In the genomic region with DNA sequence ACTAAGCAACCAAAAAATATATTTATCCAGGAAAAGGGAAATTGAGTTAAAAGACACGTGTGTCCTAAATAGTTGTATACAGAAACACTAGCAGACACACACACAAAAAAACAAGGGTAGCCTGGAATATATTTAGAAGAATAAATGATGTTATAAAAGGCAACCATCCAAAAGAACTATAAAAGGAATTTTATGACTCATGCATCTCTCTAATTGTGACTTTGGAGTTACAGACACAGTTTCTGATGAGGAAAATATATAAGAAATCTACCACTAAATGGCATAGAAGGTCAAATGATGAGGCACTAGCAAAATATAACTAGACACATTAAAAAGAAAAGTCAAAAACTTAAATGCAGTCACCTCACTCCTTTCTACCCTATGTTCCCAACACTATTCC, we compare ENCODE assay signal across 1 cellular context.
A peak's percentile ranks its signal among the peaks of the same experiment; 100 is the strongest.
TF ChIP-seq lines count a peak whose summit lies in the region.

No MANE protein-coding gene starts in this region.

TF ChIP-seq in SK-N-SH, 30 proteins besides CTCF, POLR2A, EP300 and RAD21 (continued from another document):
- TF ChIP-seq, protein P1, sequence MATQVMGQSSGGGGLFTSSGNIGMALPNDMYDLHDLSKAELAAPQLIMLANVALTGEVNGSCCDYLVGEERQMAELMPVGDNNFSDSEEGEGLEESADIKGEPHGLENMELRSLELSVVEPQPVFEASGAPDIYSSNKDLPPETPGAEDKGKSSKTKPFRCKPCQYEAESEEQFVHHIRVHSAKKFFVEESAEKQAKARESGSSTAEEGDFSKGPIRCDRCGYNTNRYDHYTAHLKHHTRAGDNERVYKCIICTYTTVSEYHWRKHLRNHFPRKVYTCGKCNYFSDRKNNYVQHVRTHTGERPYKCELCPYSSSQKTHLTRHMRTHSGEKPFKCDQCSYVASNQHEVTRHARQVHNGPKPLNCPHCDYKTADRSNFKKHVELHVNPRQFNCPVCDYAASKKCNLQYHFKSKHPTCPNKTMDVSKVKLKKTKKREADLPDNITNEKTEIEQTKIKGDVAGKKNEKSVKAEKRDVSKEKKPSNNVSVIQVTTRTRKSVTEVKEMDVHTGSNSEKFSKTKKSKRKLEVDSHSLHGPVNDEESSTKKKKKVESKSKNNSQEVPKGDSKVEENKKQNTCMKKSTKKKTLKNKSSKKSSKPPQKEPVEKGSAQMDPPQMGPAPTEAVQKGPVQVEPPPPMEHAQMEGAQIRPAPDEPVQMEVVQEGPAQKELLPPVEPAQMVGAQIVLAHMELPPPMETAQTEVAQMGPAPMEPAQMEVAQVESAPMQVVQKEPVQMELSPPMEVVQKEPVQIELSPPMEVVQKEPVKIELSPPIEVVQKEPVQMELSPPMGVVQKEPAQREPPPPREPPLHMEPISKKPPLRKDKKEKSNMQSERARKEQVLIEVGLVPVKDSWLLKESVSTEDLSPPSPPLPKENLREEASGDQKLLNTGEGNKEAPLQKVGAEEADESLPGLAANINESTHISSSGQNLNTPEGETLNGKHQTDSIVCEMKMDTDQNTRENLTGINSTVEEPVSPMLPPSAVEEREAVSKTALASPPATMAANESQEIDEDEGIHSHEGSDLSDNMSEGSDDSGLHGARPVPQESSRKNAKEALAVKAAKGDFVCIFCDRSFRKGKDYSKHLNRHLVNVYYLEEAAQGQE (IDR thresholded peaks at IDR 0.05; ENCODE audit: low read depth, low read length), result no peak
- TF ChIP-seq FOSL2 (IDR thresholded peaks at IDR 0.05; ENCODE audit: borderline replicate concordance, low read depth), result peak; percentile 44; the same call in 1 of the 2 replicates
